In the genomic region with DNA sequence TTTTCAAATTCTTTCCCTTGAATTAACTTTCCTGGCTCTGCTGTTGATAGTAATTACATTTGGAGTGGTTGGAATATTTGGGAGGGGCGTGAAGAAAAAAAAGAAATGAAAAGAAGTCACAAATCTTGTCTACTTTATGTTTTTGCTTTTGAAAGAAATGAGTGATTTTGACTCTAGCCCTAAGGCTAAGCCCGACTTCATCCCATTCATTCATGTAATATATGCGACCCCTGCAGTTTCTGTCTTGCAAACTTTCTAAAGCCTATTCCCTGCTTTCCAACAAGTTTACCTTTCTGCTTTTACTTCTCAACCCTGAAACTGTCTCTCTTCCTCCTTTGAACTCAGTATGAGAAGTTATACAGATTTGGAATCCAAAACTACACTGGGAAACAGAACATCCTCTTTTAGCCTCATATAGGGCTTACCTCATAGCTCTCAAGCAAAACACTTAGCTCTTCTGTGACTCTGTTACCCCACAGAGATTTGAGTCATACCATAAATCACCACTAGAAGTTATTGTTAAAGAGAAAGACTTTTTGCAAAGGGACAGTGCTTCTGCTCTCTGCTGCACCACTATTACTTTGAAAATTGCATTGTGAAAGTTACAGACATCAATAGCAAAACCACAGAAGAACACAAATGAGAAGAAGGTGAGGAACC, we compare ENCODE assay signal across 1 cellular context.
TF ChIP-seq lines count a peak whose summit lies in the region.

No MANE protein-coding gene starts in this region.

TF ChIP-seq in HepG2, 621 proteins besides CTCF, POLR2A, EP300 and RAD21 (continued from another document):
- TF ChIP-seq ZNF318 (CRISPR knock-in tag; IDR thresholded peaks at IDR 0.05) (no peak), AFF4 (CRISPR knock-in tag; IDR thresholded peaks at IDR 0.05) (no peak), SIN3A (IDR thresholded peaks at IDR 0.05; ENCODE audit: borderline replicate concordance, low read depth, low read length) (no peak), STAG1 (CRISPR knock-in tag; IDR thresholded peaks at IDR 0.05) (peak; percentile 59)
